ENCODE assay signal across 9 cellular contexts in the genomic region with DNA sequence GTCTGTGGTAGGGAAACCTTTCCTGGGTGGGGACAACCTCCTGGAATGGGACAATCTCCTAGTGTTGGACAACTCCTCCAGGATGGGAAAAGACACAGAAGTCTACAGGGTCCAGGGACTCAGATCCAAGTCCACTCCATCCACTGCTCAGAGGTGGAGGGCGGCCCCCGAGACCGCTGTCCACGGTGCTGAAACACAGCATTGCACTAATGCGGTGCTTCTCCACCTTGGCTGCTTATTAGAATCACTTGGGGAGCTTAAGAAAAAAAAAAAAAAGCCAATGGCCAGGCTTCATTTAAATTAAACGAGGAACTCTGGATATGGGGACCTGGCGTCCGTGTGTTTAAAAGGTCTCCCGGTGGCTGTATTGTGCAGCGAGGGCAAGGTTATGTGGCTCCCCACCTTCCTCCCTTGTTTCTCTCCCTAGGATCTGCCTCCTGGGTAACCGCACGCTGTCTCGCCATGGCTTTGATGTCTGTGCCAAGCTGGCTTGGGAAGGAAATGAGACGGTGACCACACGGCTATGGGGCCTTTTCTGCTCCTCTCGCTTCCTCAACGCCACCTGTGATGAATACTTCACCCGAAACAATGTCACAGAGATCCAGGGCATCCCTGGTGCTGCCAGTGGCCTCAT. TPM values are rescaled to one million over a fixed set of nuclear protein-coding genes. Genes with fewer than 3 reads are reported as not detected.
A peak's percentile ranks its signal among the peaks of the same experiment; 100 is the strongest.
DNase-seq lines count a peak whose midpoint lies in the region; ATAC-seq, FAIRE-seq and TF ChIP-seq lines count a peak whose summit lies in the region.
"Had no signal": no experiment of that assay in that cellular context is flagged by ENCODE, and none has a peak within 500 bp of the region (broad histone marks: within the 10 kb centered on the region; RNA-seq: fewer than 3 reads in every experiment).

No MANE protein-coding gene starts in this region.

- H3K4me3 ChIP-seq in H7 (ENCODE audit: insufficient read depth, low read depth, low read length) (no peak overlapping the region), RWPE2 (ENCODE audit: severe bottlenecking) (no peak overlapping the region), K562 (no peak overlapping the region)

- no peak overlapping the region for H3K27ac ChIP-seq in RWPE2 (ENCODE audit: poor library complexity, severe bottlenecking)
- no peak overlapping the region for H3K27ac ChIP-seq in K562 (ENCODE audit: extremely low read depth, low read depth, low read length)

- FAIRE-seq in K562 (lab: Jason Lieb, UNC): peak; percentile 75
- FAIRE-seq: colon had no signal

- H3K27me3 Mint-ChIP-seq in progenitor cell of endocrine pancreas: peaks cover 66% of the 10 kb centered on the region

- no peaks in the 10 kb centered on the region for H3K4me1 Mint-ChIP-seq in progenitor cell of endocrine pancreas (ENCODE audit: low read depth)

- no peak overlapping the region for H3K4me2 ChIP-seq in K562 (ENCODE audit: insufficient read depth, low read length)

- POLR2A ChIA-PET in K562 (lab: Yijun Ruan, JAX): no interaction called here

- H3K9me3 ChIP-seq in RWPE2 (ENCODE audit: severe bottlenecking) (no peaks in the 10 kb centered on the region), K562 (replicated peaks; ENCODE audit: control insufficient read depth, insufficient read depth, low read depth, low read length) (no peaks in the 10 kb centered on the region)

- CTCF ChIA-PET in K562 (lab: Yijun Ruan, JAX; ENCODE audit: low intra/inter-chr PET ratio): no interaction called here

- no peaks in the 10 kb centered on the region for H3K9me1 ChIP-seq in K562 (ENCODE audit: control insufficient read depth, insufficient read depth, low read length)

- peaks cover 17% of the 10 kb centered on the region for H3K27me3 ChIP-seq in H7 (ENCODE audit: control insufficient read depth, insufficient read depth, low read length)
- H3K27me3 ChIP-seq in RWPE2 (ENCODE audit: insufficient read depth, poor library complexity, severe bottlenecking): peaks cover 23% of the 10 kb centered on the region
- peaks cover 0 to 15% of the 10 kb centered on the region in 2 experiments; a peak in 2 of 5 replicates for H3K27me3 ChIP-seq in K562 (ENCODE audit: control insufficient read depth in 2 of 2, insufficient read depth in 2 of 2, low read length in 2 of 2)

- H3K4me1 ChIP-seq in RWPE2 (ENCODE audit: insufficient read depth, poor library complexity, severe bottlenecking) (no peaks in the 10 kb centered on the region), K562 (replicated peaks in 1 of 2; ENCODE audit: control insufficient read depth in 2 of 2, insufficient read depth in 2 of 2, low read length in 2 of 2) (no peaks in the 10 kb centered on the region)

- in situ Hi-C loops in K562 (cut with MboI): no loop called here

- H3K36me3 ChIP-seq in H7 (replicated peaks; ENCODE audit: control insufficient read depth, insufficient read depth, low read length) (no peaks in the 10 kb centered on the region), RWPE2 (ENCODE audit: low read depth) (no peaks in the 10 kb centered on the region), K562 (ENCODE audit: control insufficient read depth, insufficient read depth, low read length) (no peaks in the 10 kb centered on the region)

- BruUV-seq in K562 (replicated peaks; lab: Mats Ljungman, UMichigan): no TSS peak

- no peak overlapping the region for H3K27ac Mint-ChIP-seq in progenitor cell of endocrine pancreas

- DNase-seq in H7 (peak; percentile 88), RWPE2 (ENCODE audit: low spot score) (peak; percentile 82), K562 (ENCODE audit: extremely low read depth in 1 of 4, low spot score in 3 of 4) (peak; percentile 70 to 79 (median 77)), progenitor cell of endocrine pancreas (ENCODE audit: low spot score, unreplicated experiment) (peak; percentile 79), NCI-H2107 (lab: John Stamatoyannopoulos, UW) (no peak)

- peak; percentile 77 for ATAC-seq in RWPE2 (ENCODE audit: low read depth)
- ATAC-seq in K562: peak; percentile 95
- ATAC-seq in HG03439 (IDR thresholded peaks at IDR 0.05; ENCODE audit: unreplicated experiment): no peak
- no peak for ATAC-seq in GM18519 (IDR thresholded peaks at IDR 0.05; ENCODE audit: low FRiP score, unreplicated experiment)
- no peak for ATAC-seq in GM18907 (IDR thresholded peaks at IDR 0.05; ENCODE audit: unreplicated experiment)

- H4K20me1 ChIP-seq in K562 (replicated peaks; ENCODE audit: control insufficient read depth, insufficient read depth, low read length): peaks cover 26% of the 10 kb centered on the region

- H3K79me2 ChIP-seq in K562 (ENCODE audit: control insufficient read depth, insufficient read depth, low read length): no peaks in the 10 kb centered on the region

- TF ChIP-seq CTCF in RWPE2 (IDR thresholded peaks at IDR 0.05; ENCODE audit: poor library complexity, severe bottlenecking): no peak
- no peak for TF ChIP-seq CTCF in K562 (IDR thresholded peaks at IDR 0.05 in 2 of 3, conservative IDR thresholded peaks at IDR 0.05 in 1 of 3; ENCODE audit: insufficient read depth in 2 of 3, low read depth in 1 of 3, low read length in 3 of 3)
- no peak for TF ChIP-seq CTCF in progenitor cell of endocrine pancreas (IDR thresholded peaks at IDR 0.05; ENCODE audit: unreplicated experiment)

- intact Hi-C loops in K562 (cut with micrococcal nuclease): no loop called here

- 3% methylated on average over 16 of the region's 18 CpGs for WGBS in K562 (ENCODE audit: insufficient coverage, low coverage, missing lambda C conversion rate)

- no peak overlapping the region for H2AFZ ChIP-seq in K562 (ENCODE audit: low read depth, low read length)

- no peak overlapping the region for H3K4me3 Mint-ChIP-seq in progenitor cell of endocrine pancreas (ENCODE audit: low read depth)

- no peak for TF ChIP-seq POLR2A in K562 (conservative IDR thresholded peaks at IDR 0.05)

- no peak for TF ChIP-seq EP300 in K562 (IDR thresholded peaks at IDR 0.05; ENCODE audit: low read length)

- TF ChIP-seq RAD21 in K562 (CRISPR knock-in tag; conservative IDR thresholded peaks at IDR 0.05 in 1 of 2, IDR thresholded peaks at IDR 0.05 in 1 of 2): no peak

- H3K9ac ChIP-seq in K562 (ENCODE audit: insufficient read depth in 1 of 2, low read depth in 2 of 2, low read length in 2 of 2): no peak overlapping the region

- no peaks in the 10 kb centered on the region for H3K9me3 Mint-ChIP-seq in progenitor cell of endocrine pancreas (ENCODE audit: low read depth)

- H3K36me3 Mint-ChIP-seq in progenitor cell of endocrine pancreas (ENCODE audit: insufficient read depth): no peaks in the 10 kb centered on the region

RNA-seq across cellular contexts. Expression of a gene that starts 12.0 kb away (rescaled TPM):
- 1.3 and 4.3 TPM in 2 replicates for total RNA-seq in H7 (2014; rRNA removed; shearing (Covaris generic))
- total RNA-seq in K562 (2011; cell fraction: chromatin; rRNA removed; ENCODE audit: low replicate concordance): 1.3 and 3.1 TPM in 2 replicates
- 1.4 and 2.2 TPM in 2 replicates for total RNA-seq in K562 (2011; cell fraction: nucleolus; rRNA removed)
- total RNA-seq in K562 (2011; cell fraction: nucleoplasm; rRNA removed): 1.5 and 3.8 TPM in 2 replicates
- total RNA-seq in K562 (2014; rRNA removed) (2.2 and 2.4 TPM in 2 replicates), K562 (2014; rRNA removed; fragmentation: Illumina TruSeq; extraction: Trizol) (0.36 and 1.4 TPM in 2 replicates), K562 (2015; rRNA removed; fragmentation: Illumina TruSeq; extraction: Trizol) (1.2 and 4.1 TPM in 2 replicates), K562 (2021) (5.3 and 6.2 TPM in 2 replicates), progenitor cell of endocrine pancreas (8.5 and 8.8 TPM in 2 replicates)
- polyA plus RNA-seq in K562 (2011; rRNA removed) (1.8 and 3.0 TPM in 2 replicates), K562 (2014; fragmentation: Illumina TruSeq; extraction: Trizol) (6.2 and 6.7 TPM in 2 replicates), K562 (2014; fragmentation: Nextera tagmentation; extraction: Ambion mirVana) (1 to 10 TPM in 1 of 2 experiments, under 1 TPM in 1; 0.71 to 2.1 TPM), K562 (2014; rRNA removed) (7.5 and 8.5 TPM in 2 replicates)
- polyA plus RNA-seq in K562 (2011; cell fraction: cytosol; rRNA removed): 3.9 and 11.1 TPM in 2 replicates
- 3.3 and 4.6 TPM in 2 replicates for polyA plus RNA-seq in K562 (2011; cell fraction: nucleus; rRNA removed)
- polyA plus RNA-seq in K562 (2012): 10.0 and 16.1 TPM in 2 replicates
- polyA minus RNA-seq in K562 (2011; rRNA and poly(A)+ RNA removed): 0.66 TPM in 1 of 2 replicates, not detected in the other
- polyA minus RNA-seq in K562 (2011; cell fraction: cytosol; rRNA and poly(A)+ RNA removed): 3.9 TPM in 1 of 2 replicates, not detected in the other
- polyA minus RNA-seq in K562 (2011; cell fraction: nucleus; rRNA and poly(A)+ RNA removed): 0.40 and 0.44 TPM in 2 replicates

RNA-seq across cellular contexts. Expression of a gene that starts 32.3 kb away (rescaled TPM):
- 9.8 and 11.6 TPM in 2 replicates for total RNA-seq in H7 (2014; rRNA removed; shearing (Covaris generic))
- not detected in 2 replicates for total RNA-seq in K562 (2011; cell fraction: chromatin; rRNA removed; ENCODE audit: low replicate concordance)
- not detected in 2 replicates for total RNA-seq in K562 (2011; cell fraction: nucleolus; rRNA removed)
- total RNA-seq in K562 (2011; cell fraction: nucleoplasm; rRNA removed): not detected in 2 replicates
- total RNA-seq in K562 (2014; rRNA removed): 0.04 TPM in 1 of 2 replicates, not detected in the other
- total RNA-seq in K562 (2014; rRNA removed; fragmentation: Illumina TruSeq; extraction: Trizol): not detected in 2 replicates
- not detected in 2 replicates for total RNA-seq in K562 (2015; rRNA removed; fragmentation: Illumina TruSeq; extraction: Trizol)
- total RNA-seq in K562 (2021): not detected in 2 replicates
- polyA plus RNA-seq in K562 (2011; rRNA removed): not detected in 2 replicates
- 0.03 TPM in 1 of 2 replicates, not detected in the other for polyA plus RNA-seq in K562 (2011; cell fraction: cytosol; rRNA removed)
- not detected in 2 replicates for polyA plus RNA-seq in K562 (2011; cell fraction: nucleus; rRNA removed)
- polyA plus RNA-seq in K562 (2012): 0.04 TPM in 1 of 2 replicates, not detected in the other
- not detected in 2 replicates for polyA plus RNA-seq in K562 (2014; fragmentation: Illumina TruSeq; extraction: Trizol)
- not detected for polyA plus RNA-seq in K562 (2014; fragmentation: Nextera tagmentation; extraction: Ambion mirVana)
- polyA plus RNA-seq in K562 (2014; rRNA removed): 0.07 TPM in 1 of 2 replicates, not detected in the other
- not detected in 2 replicates for polyA minus RNA-seq in K562 (2011; rRNA and poly(A)+ RNA removed)
- polyA minus RNA-seq in K562 (2011; cell fraction: cytosol; rRNA and poly(A)+ RNA removed): not detected in 2 replicates
- not detected in 2 replicates for polyA minus RNA-seq in K562 (2011; cell fraction: nucleus; rRNA and poly(A)+ RNA removed)
- not detected in 2 replicates for total RNA-seq in progenitor cell of endocrine pancreas

RNA-seq across cellular contexts. Expression of a gene that starts 48.7 kb away (rescaled TPM):
- 8.6 and 12.2 TPM in 2 replicates for total RNA-seq in H7 (2014; rRNA removed; shearing (Covaris generic))
- total RNA-seq in K562 (2011; cell fraction: chromatin; rRNA removed; ENCODE audit: low replicate concordance): 10.4 and 11.2 TPM in 2 replicates
- 6.0 and 6.8 TPM in 2 replicates for total RNA-seq in K562 (2011; cell fraction: nucleolus; rRNA removed)
- total RNA-seq in K562 (2011; cell fraction: nucleoplasm; rRNA removed): 5.9 and 7.0 TPM in 2 replicates
- total RNA-seq in K562 (2014; rRNA removed) (13.5 and 19.2 TPM in 2 replicates), K562 (2014; rRNA removed; fragmentation: Illumina TruSeq; extraction: Trizol) (11.6 and 11.8 TPM in 2 replicates), K562 (2015; rRNA removed; fragmentation: Illumina TruSeq; extraction: Trizol) (16.9 and 18.5 TPM in 2 replicates), K562 (2021) (17.9 and 19.4 TPM in 2 replicates), progenitor cell of endocrine pancreas (52.5 and 58.7 TPM in 2 replicates)
- polyA plus RNA-seq in K562 (2011; rRNA removed) (13.3 and 13.8 TPM in 2 replicates), K562 (2014; fragmentation: Illumina TruSeq; extraction: Trizol) (19.9 and 22.8 TPM in 2 replicates), K562 (2014; fragmentation: Nextera tagmentation; extraction: Ambion mirVana) (1 to 10 TPM; 3.9 to 4.3 TPM), K562 (2014; rRNA removed) (12.9 and 17.8 TPM in 2 replicates)
- 12.9 and 16.1 TPM in 2 replicates for polyA plus RNA-seq in K562 (2011; cell fraction: cytosol; rRNA removed)
- 14.1 and 16.8 TPM in 2 replicates for polyA plus RNA-seq in K562 (2011; cell fraction: nucleus; rRNA removed)
- polyA plus RNA-seq in K562 (2012): 16.3 and 19.4 TPM in 2 replicates
- 11.2 and 15.3 TPM in 2 replicates for polyA minus RNA-seq in K562 (2011; rRNA and poly(A)+ RNA removed)
- polyA minus RNA-seq in K562 (2011; cell fraction: cytosol; rRNA and poly(A)+ RNA removed): 8.0 and 9.6 TPM in 2 replicates
- polyA minus RNA-seq in K562 (2011; cell fraction: nucleus; rRNA and poly(A)+ RNA removed): 4.3 and 6.8 TPM in 2 replicates

Comparison
In these comparisons a context has a peak if more than half of its experiments do, and no peak if none do; other contexts are left out.
1. ATAC-seq: peak in RWPE2 (single experiment) and K562 (single experiment); none in HG03439 (single experiment), GM18519 (single experiment) and GM18907 (single experiment).
2. RNA of a gene that starts 32.3 kb away (total RNA-seq): 9.8 to 11.6 TPM in H7; not detected in progenitor cell of endocrine pancreas and 0.04 TPM in K562; every median in the first group is over 10 times any median in the second.